16 cellular contexts compared by ENCODE assay signal in the genomic region with DNA sequence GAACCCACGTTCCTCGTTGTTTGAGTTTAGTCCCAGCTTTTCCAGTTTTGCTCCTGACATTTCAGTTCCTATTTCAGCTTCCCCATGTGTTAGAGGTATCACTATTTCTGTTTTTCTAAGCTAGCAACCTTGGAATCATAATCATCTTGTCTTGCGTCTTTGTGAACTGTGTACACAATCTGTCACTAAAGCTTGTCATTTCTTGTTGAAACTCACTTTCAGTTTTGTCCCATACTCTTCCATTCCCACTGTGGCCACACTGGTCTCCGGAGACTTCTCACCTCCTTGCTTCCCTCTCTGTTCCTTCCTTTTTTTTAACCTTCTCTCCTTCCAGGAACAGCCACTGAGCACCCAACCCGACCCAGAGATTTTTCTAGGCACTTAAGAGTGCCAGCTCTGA. TPM values are rescaled to one million over a fixed set of nuclear protein-coding genes. Genes with fewer than 3 reads are reported as not detected.
DNase-seq lines count a peak whose midpoint lies in the region; ATAC-seq and TF ChIP-seq lines count a peak whose summit lies in the region.
"Had no signal": no experiment of that assay in that cellular context is flagged by ENCODE, and none has a peak within 500 bp of the region (broad histone marks: within the 10 kb centered on the region; RNA-seq: fewer than 3 reads in every experiment).

No MANE protein-coding gene starts in this region.

- no peaks in the 10 kb centered on the region for H3K27me3 Mint-ChIP-seq in T-helper 17 cell
- no peaks in the 10 kb centered on the region for H3K27me3 Mint-ChIP-seq in brain
- no peaks in the 10 kb centered on the region for H3K27me3 Mint-ChIP-seq in naive thymus-derived CD4-positive, alpha-beta T cell

- no peaks in the 10 kb centered on the region for H3K27me3 ChIP-seq in naive thymus-derived CD4-positive, alpha-beta T cell (ENCODE audit: control insufficient read depth in 2 of 2, insufficient read depth in 2 of 2, low read length in 2 of 2)
- H3K27me3 ChIP-seq in stomach smooth muscle (ENCODE audit: control insufficient read depth in 1 of 2, insufficient read depth in 2 of 2, low read length in 2 of 2): no peaks in the 10 kb centered on the region
- H3K27me3 ChIP-seq: MG63 had no signal

- peaks cover 5 to 18% of the 10 kb centered on the region in 2 donors for H3K4me1 ChIP-seq in naive thymus-derived CD4-positive, alpha-beta T cell (ENCODE audit: control insufficient read depth in 2 of 2, insufficient read depth in 2 of 2, low read length in 2 of 2)
- peaks cover 4% of the 10 kb centered on the region for H3K4me1 ChIP-seq in stomach smooth muscle (ENCODE audit: control insufficient read depth, insufficient read depth, low read length)

- POLR2A ChIA-PET in naive thymus-derived CD4-positive, alpha-beta T cell (lab: Charles Lee): interaction anchor here (1.4 to 1.7 kb wide), 3 partner anchors 9 to 41 kb away, joined by 3 to 8 read pairs (median 4); no protein-coding TSS in a partner anchor

- H3K9me3 Mint-ChIP-seq in brain: no peaks in the 10 kb centered on the region
- H3K9me3 Mint-ChIP-seq in naive thymus-derived CD4-positive, alpha-beta T cell: no peaks in the 10 kb centered on the region
- H3K9me3 Mint-ChIP-seq: HFFc6 had no signal

- peaks cover 16% of the 10 kb centered on the region for H3K4me1 Mint-ChIP-seq in T-helper 17 cell
- H3K4me1 Mint-ChIP-seq in brain: peaks cover 10% of the 10 kb centered on the region
- peaks cover 25 to 51% (median 40%) of the 10 kb centered on the region in 7 donors for H3K4me1 Mint-ChIP-seq in naive thymus-derived CD4-positive, alpha-beta T cell

- peaks cover 14 to 52% (median 32%) of the 10 kb centered on the region in 3 experiments for H3K36me3 ChIP-seq in naive thymus-derived CD4-positive, alpha-beta T cell (ENCODE audit: control insufficient read depth in 2 of 3, insufficient read depth in 3 of 3, low read length in 3 of 3)
- peaks cover 17 to 28% of the 10 kb centered on the region in 2 donors for H3K36me3 ChIP-seq in stomach smooth muscle (ENCODE audit: control insufficient read depth in 2 of 2, insufficient read depth in 2 of 2, low read length in 2 of 2)

- no peak for ATAC-seq in T-helper 17 cell
- ATAC-seq in naive thymus-derived CD4-positive, alpha-beta T cell: no peak
- no peak for ATAC-seq in HG03460 (IDR thresholded peaks at IDR 0.05; ENCODE audit: unreplicated experiment)
- ATAC-seq: HepG2, Panc1, Right ventricle myocardium inferior had no signal

- no peak for TF ChIP-seq CTCF in brain (conservative IDR thresholded peaks at IDR 0.05)

- H3K9me3 ChIP-seq in T-helper 17 cell (ENCODE audit: control insufficient read depth, low read length, poor library complexity, severe bottlenecking) (no peaks in the 10 kb centered on the region), stomach smooth muscle (ENCODE audit: control insufficient read depth in 2 of 2, low read length in 2 of 2) (no peaks in the 10 kb centered on the region)
- H3K9me3 ChIP-seq in naive thymus-derived CD4-positive, alpha-beta T cell (ENCODE audit: control insufficient read depth in 2 of 3, low read length in 3 of 3): no peaks in the 10 kb centered on the region
- H3K9me3 ChIP-seq: MG63 had no signal

- H3K27ac Mint-ChIP-seq in T-helper 17 cell (peak overlapping the region; percentile 82), brain (peak overlapping the region in 3 of 5 experiments; percentile 5 to 37 (median 5))
- peak overlapping the region in 5 of 9 donors; percentile 1 to 81 (median 65) for H3K27ac Mint-ChIP-seq in naive thymus-derived CD4-positive, alpha-beta T cell
- H3K27ac Mint-ChIP-seq: HFFc6 had no signal

- intact Hi-C loops in naive thymus-derived CD4-positive, alpha-beta T cell (cut with micrococcal nuclease): loop anchor here (2.0 to 5.0 kb wide), 2 partner anchors 13 to 335 kb away; partner anchors contain the start of gene GALNT12 (in 2 of the 2)

- H3K4me3 Mint-ChIP-seq in T-helper 17 cell: no peak overlapping the region
- no peak overlapping the region for H3K4me3 Mint-ChIP-seq in brain
- peak overlapping the region in 1 of 10 donors; percentile 4 for H3K4me3 Mint-ChIP-seq in naive thymus-derived CD4-positive, alpha-beta T cell
- H3K4me3 Mint-ChIP-seq: HFFc6 had no signal

- H3K4me3 ChIP-seq in naive thymus-derived CD4-positive, alpha-beta T cell (ENCODE audit: low read length): no peak overlapping the region
- no peak overlapping the region for H3K4me3 ChIP-seq in stomach smooth muscle (ENCODE audit: low read length in 2 of 2)
- H3K4me3 ChIP-seq: MG63 had no signal

- no peak overlapping the region for H3K27ac ChIP-seq in naive thymus-derived CD4-positive, alpha-beta T cell (ENCODE audit: low read depth, low read length)
- H3K27ac ChIP-seq in stomach smooth muscle (ENCODE audit: low read length): peak overlapping the region; percentile 20
- H3K27ac ChIP-seq: KMS-11 had no signal

- peak overlapping the region in 1 of 2 donors; percentile 23 for H3K9ac ChIP-seq in stomach smooth muscle (ENCODE audit: low read length in 2 of 2)
- H3K9ac ChIP-seq: KMS-11 had no signal

- H3K36me3 Mint-ChIP-seq in T-helper 17 cell (ENCODE audit: low read depth): peaks cover 16% of the 10 kb centered on the region
- peaks cover 86% of the 10 kb centered on the region for H3K36me3 Mint-ChIP-seq in brain
- peaks cover 23 to 70% (median 48%) of the 10 kb centered on the region in 5 donors for H3K36me3 Mint-ChIP-seq in naive thymus-derived CD4-positive, alpha-beta T cell

- CTCF ChIA-PET in naive thymus-derived CD4-positive, alpha-beta T cell (lab: Charles Lee): interaction anchor here (1.0 to 8.5 kb wide), 18 partner anchors 8 to 335 kb away, joined by 3 to 155 read pairs (median 6); partner anchors contain the start of genes GALNT12 and TGFBR1

- DNase-seq in T-helper 17 cell: no peak
- no peak for DNase-seq in naive thymus-derived CD4-positive, alpha-beta T cell
- no peak for DNase-seq in stimulated activated CD4-positive, alpha-beta T cell treated with anti-CD3 and anti-CD28 coated beads, Interleukin-1b, Interleukin-23, amount 100 ng/mL, for 48 hours
- no peak for DNase-seq in T1000 (lab: John Stamatoyannopoulos, UW)
- DNase-seq: DMS153, HFFc6, MG63, NCI-H1092 treated with DMSO at 0.1 percent for 48 hours, NCI-H187 had no signal

RNA-seq across cellular contexts. Expression of gene TGFBR1, which starts 36.9 kb away (rescaled TPM):
- 10 to 100 TPM; 23.5 to 29.1 TPM for total RNA-seq in T-helper 17 cell
- polyA plus RNA-seq in brain (ENCODE audit: insufficient read depth, low read depth, low replicate concordance): 7.0 TPM
- total RNA-seq in naive thymus-derived CD4-positive, alpha-beta T cell: 10 to 100 TPM; 20.6 to 95.5 (median 29.5) TPM
- polyA plus RNA-seq in naive thymus-derived CD4-positive, alpha-beta T cell: 10 to 100 TPM; 18.3 to 22.0 TPM

Comparison
In these comparisons a context has a peak if more than half of its experiments do, and no peak if none do; other contexts are left out.
1. H3K27ac Mint-ChIP-seq: peak in every context shown above with its lines; median percentile 82 in T-helper 17 cell; 65 in naive thymus-derived CD4-positive, alpha-beta T cell; 5 in brain.